Comparison of ENCODE assay signal across 8 cellular contexts in genomic region chr1:27366113-27366410, GRCh38. TPM values are rescaled to one million over a fixed set of nuclear protein-coding genes. Genes with fewer than 3 reads are reported as not detected.
DNase-seq lines count a peak whose midpoint lies in the region; ATAC-seq lines count a peak whose summit lies in the region.

No MANE protein-coding gene starts in this region.

- H3K79me2 ChIP-seq in mesendoderm (ENCODE audit: control insufficient read depth, insufficient read depth, low read length): no peaks in the 10 kb centered on the region

- no CpG with 5 or more reads among the region's 30 CpGs for WGBS in mesendoderm (ENCODE audit: extremely low coverage, insufficient coverage, low lambda C conversion rate)

- peak overlapping the region; percentile 62 for H3K56ac ChIP-seq in mesendoderm (ENCODE audit: low read length)

- no peaks in the 10 kb centered on the region for H3K9me3 ChIP-seq in endocrine pancreas (ENCODE audit: control insufficient read depth, low read length)

- H3K4me3 ChIP-seq in endocrine pancreas (ENCODE audit: control insufficient read depth, insufficient read depth, low read length) (no peak overlapping the region), mesendoderm (ENCODE audit: low read length) (peak overlapping the region; percentile 53)

- H3K27ac ChIP-seq in mesendoderm (ENCODE audit: low read depth, low read length): peak overlapping the region; percentile 79

- H3K9ac ChIP-seq in endocrine pancreas (ENCODE audit: control insufficient read depth, insufficient read depth, low read length): peak overlapping the region; percentile 65
- peak overlapping the region; percentile 89 for H3K9ac ChIP-seq in mesendoderm (ENCODE audit: low read length)

- no peak overlapping the region for H2BK5ac ChIP-seq in mesendoderm (ENCODE audit: low read length)

- peak overlapping the region; percentile 54 for H3K18ac ChIP-seq in mesendoderm (ENCODE audit: low read length)

- H3K27me3 ChIP-seq in endocrine pancreas (ENCODE audit: control insufficient read depth, insufficient read depth, low read length) (no peaks in the 10 kb centered on the region), mesendoderm (ENCODE audit: insufficient read depth, low read length, poor library complexity) (no peaks in the 10 kb centered on the region)

- H3K23ac ChIP-seq in mesendoderm (ENCODE audit: low read length): no peak overlapping the region

- no peak overlapping the region for H2BK120ac ChIP-seq in mesendoderm (ENCODE audit: low read depth, low read length)

- peak overlapping the region; percentile 50 for H3K4ac ChIP-seq in mesendoderm (ENCODE audit: low read depth, low read length)

- H2BK15ac ChIP-seq in mesendoderm (replicated peaks; ENCODE audit: low read depth): no peak overlapping the region

- H4K5ac ChIP-seq in mesendoderm (ENCODE audit: low read length): no peak overlapping the region

- H3K79me1 ChIP-seq in mesendoderm (ENCODE audit: low read length): no peaks in the 10 kb centered on the region

- DNase-seq in EL: peak; percentile 86
- DNase-seq in NCI-H774 (lab: John Stamatoyannopoulos, UW): peak; percentile 28
- peak; percentile 73 for DNase-seq in activated CD8-positive, alpha-beta memory T cell treated with anti-CD3 and anti-CD28 coated beads, Interleukin-2, amount 50 U/mL, for 4 hours
- peak; percentile 91 for DNase-seq in mesendoderm
- DNase-seq in stimulated activated CD8-positive, alpha-beta memory T cell treated with anti-CD3 and anti-CD28 coated beads, Interleukin-15, amount 100 ng/mL, for 48 hours (ENCODE audit: low read depth in 2 of 2): peak; percentile 77 to 78

- H2AK5ac ChIP-seq in mesendoderm (ENCODE audit: low read length): no peak overlapping the region

- H3K4me1 ChIP-seq in endocrine pancreas (ENCODE audit: control insufficient read depth, insufficient read depth, low read length) (no peaks in the 10 kb centered on the region), mesendoderm (ENCODE audit: control insufficient read depth, low read depth, low read length) (peaks cover 3% of the 10 kb centered on the region)

- H3K4me2 ChIP-seq in mesendoderm (ENCODE audit: low read length): peak overlapping the region; percentile 96

- no peak overlapping the region for H4K8ac ChIP-seq in mesendoderm (ENCODE audit: low read depth, low read length)

- no peaks in the 10 kb centered on the region for H3K36me3 ChIP-seq in endocrine pancreas (ENCODE audit: control insufficient read depth, insufficient read depth, low read length)
- H3K36me3 ChIP-seq in mesendoderm (ENCODE audit: control insufficient read depth, insufficient read depth, low read length): no peaks in the 10 kb centered on the region

- ATAC-seq in HG03045 (IDR thresholded peaks at IDR 0.05; ENCODE audit: unreplicated experiment) (peak; percentile 35), HG03139 (IDR thresholded peaks at IDR 0.05; ENCODE audit: unreplicated experiment) (no peak)

RNA-seq across cellular contexts. Expression of gene MAP3K6, which starts 0.7 kb away (rescaled TPM):
- 3.7 TPM for polyA plus RNA-seq in mesendoderm (2013, experiment 1 of 2)
- 4.2 TPM for polyA plus RNA-seq in mesendoderm (2013, experiment 2 of 2)

RNA-seq across cellular contexts. Expression of gene FCN3, which starts 8.6 kb away (rescaled TPM):
- polyA plus RNA-seq in mesendoderm (2013, experiment 1 of 2): 0.04 TPM
- not detected for polyA plus RNA-seq in mesendoderm (2013, experiment 2 of 2)

RNA-seq across cellular contexts. Expression of gene CD164L2, which starts 17.1 kb away (rescaled TPM):
- 0.17 TPM for polyA plus RNA-seq in mesendoderm (2013, experiment 1 of 2)
- polyA plus RNA-seq in mesendoderm (2013, experiment 2 of 2): 0.11 TPM

RNA-seq across cellular contexts. Expression of gene SYTL1, which starts 24.2 kb away (rescaled TPM):
- 2.5 TPM for polyA plus RNA-seq in mesendoderm (2013, experiment 1 of 2)
- polyA plus RNA-seq in mesendoderm (2013, experiment 2 of 2): 2.2 TPM

RNA-seq across cellular contexts. Expression of gene GPR3, which starts 26.4 kb away (rescaled TPM):
- 10.4 TPM for polyA plus RNA-seq in mesendoderm (2013, experiment 1 of 2)
- 10.7 TPM for polyA plus RNA-seq in mesendoderm (2013, experiment 2 of 2)

Comparison
In these comparisons a context has a peak if more than half of its experiments do, and no peak if none do; other contexts are left out.
1. DNase-seq: peak in every context shown above with its lines; median percentile 91 in mesendoderm; 86 in EL; 78 in stimulated activated CD8-positive, alpha-beta memory T cell treated with anti-CD3 and anti-CD28 coated beads, Interleukin-15, amount 100 ng/mL, for 48 hours; 73 in activated CD8-positive, alpha-beta memory T cell treated with anti-CD3 and anti-CD28 coated beads, Interleukin-2, amount 50 U/mL, for 4 hours; 28 in NCI-H774.